Comparison of ENCODE assay signal across 8 cellular contexts in genomic region chr9:128007566-128008138, GRCh38. TPM values are rescaled to one million over a fixed set of nuclear protein-coding genes. Genes with fewer than 3 reads are reported as not detected.
DNase-seq lines count a peak whose midpoint lies in the region; ATAC-seq, FAIRE-seq and TF ChIP-seq lines count a peak whose summit lies in the region.

No MANE protein-coding gene starts in this region.

- ATAC-seq in HG03135 (IDR thresholded peaks at IDR 0.05; ENCODE audit: unreplicated experiment) (peak; percentile 70), left ventricle myocardium superior (no peak)

- DNase-seq in GM12892 (ENCODE audit: insufficient read length), result peak; percentile 58
- peak; percentile 60 for DNase-seq in SIG-M5 treated with dmso at 0.1 percent for 504 hours (lab: John Stamatoyannopoulos, UW; ENCODE audit: unreplicated experiment)
- DNase-seq in activated effector memory CD4-positive, alpha-beta T cell treated with anti-CD3 and anti-CD28 coated beads, Interleukin-2, amount 50 U/mL, for 16 hours, result peak; percentile 96
- DNase-seq in left ventricle myocardium superior, result peak; percentile 49
- peak; percentile 95 for DNase-seq in stimulated activated CD4-positive, alpha-beta T cell treated with anti-CD3 and anti-CD28 coated beads, Interleukin-15, amount 100 ng/mL, for 24 hours
- no peak for DNase-seq in COLO829 (ENCODE audit: low spot score)
- no peak for DNase-seq in cortex of kidney (lab: John Stamatoyannopoulos, UW)

- peak; percentile 98 for FAIRE-seq in GM12892 (lab: Jason Lieb, UNC)

- intact Hi-C loops in left ventricle myocardium superior (cut with micrococcal nuclease), result no loop called here

- peak; percentile 50 for TF ChIP-seq POLR2A in GM12892 (IDR thresholded peaks at IDR 0.05; ENCODE audit: low read depth, low read length)

RNA-seq across cellular contexts. Expression of gene EEIG1, which starts 26.9 kb away (rescaled TPM):
- polyA plus RNA-seq in GM12892 (2012; ENCODE audit: missing spikeins), result 26.4 TPM
- 21.6 TPM for total RNA-seq in left ventricle myocardium superior

RNA-seq across cellular contexts. Expression of gene NAIF1, which starts 59.5 kb away (rescaled TPM):
- polyA plus RNA-seq in GM12892 (2012; ENCODE audit: missing spikeins), result 6.5 TPM
- 4.7 TPM for total RNA-seq in left ventricle myocardium superior

Comparison
In these comparisons a context has a peak if more than half of its experiments do, and no peak if none do; other contexts are left out.
1. DNase-seq: peak in GM12892 (single experiment), SIG-M5 treated with dmso at 0.1 percent for 504 hours (single experiment), activated effector memory CD4-positive, alpha-beta T cell treated with anti-CD3 and anti-CD28 coated beads, Interleukin-2, amount 50 U/mL, for 16 hours (single experiment), left ventricle myocardium superior (single experiment) and stimulated activated CD4-positive, alpha-beta T cell treated with anti-CD3 and anti-CD28 coated beads, Interleukin-15, amount 100 ng/mL, for 24 hours (single experiment); none in COLO829 (single experiment) and cortex of kidney (single experiment).